In the genomic region with DNA sequence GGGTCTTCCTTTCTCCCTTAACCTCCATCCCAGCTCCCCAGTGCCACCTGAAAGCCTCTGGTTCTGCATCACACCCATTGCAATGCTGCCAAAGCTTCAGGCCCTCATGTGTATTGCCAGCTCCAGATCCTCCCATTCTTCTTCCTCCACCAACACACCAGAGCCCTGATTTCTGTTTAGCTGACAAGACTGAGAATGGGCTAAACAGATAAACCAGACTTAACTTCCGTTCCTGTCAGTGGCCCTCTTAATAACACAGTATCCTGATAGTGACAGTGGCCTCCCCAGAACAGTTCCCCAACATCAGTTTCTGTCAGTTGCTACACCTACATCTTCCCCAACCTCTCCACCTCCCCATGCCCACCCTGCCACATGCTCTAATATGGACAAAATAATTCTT, we compare ENCODE assay signal across 28 cellular contexts.
"Had no signal": no experiment of that assay in that cellular context is flagged by ENCODE, and none has a peak within 500 bp of the region (broad histone marks: within the 10 kb centered on the region; RNA-seq: fewer than 3 reads in every experiment).

No MANE protein-coding gene starts in this region.

- DNase-seq: activated CD4-positive, alpha-beta memory T cell treated with anti-CD3 and anti-CD28 coated beads for 36 hours; activated CD4-positive, alpha-beta T cell treated with anti-CD3 and anti-CD28 coated beads for 36 hours; activated CD4-positive, CD25-positive, alpha-beta regulatory T cell; activated CD4-positive, CD25-positive, alpha-beta regulatory T cell treated with anti-CD3 and anti-CD28 coated beads, Interleukin-2, amount 50 U/mL, for 72 hours; activated CD8-positive, alpha-beta memory T cell treated with anti-CD3 and anti-CD28 coated beads, Interleukin-2, amount 10 ng/mL, durations not matched to agents 7 days and 5 days; activated CD8-positive, alpha-beta memory T cell treated with anti-CD3 and anti-CD28 coated beads, Interleukin-2, amount 50 U/mL, for 4 hours; activated CD8-positive, alpha-beta T cell treated with anti-CD3 and anti-CD28 coated beads, Interleukin-2, amount 10 ng/mL, durations not matched to agents 7 days and 5 days; activated effector memory CD4-positive, alpha-beta T cell treated with anti-CD3 and anti-CD28 coated beads, Interleukin-2, amount 50 U/mL, for 16 hours; activated naive CD4-positive, alpha-beta T cell treated with anti-CD3 and anti-CD28 coated beads for 36 hours; activated naive CD8-positive, alpha-beta T cell treated with anti-CD3 and anti-CD28 coated beads for 36 hours; activated naive CD8-positive, alpha-beta T cell treated with anti-CD3 and anti-CD28 coated beads, Interleukin-2, amount 50 U/mL, for 24 hours; activated T-cell treated with anti-CD3 and anti-CD28 coated beads, Interleukin-2, amount 50 U/mL, for 1 hour; activated T-cell treated with anti-CD3 and anti-CD28 coated beads, Interleukin-2, amount 50 U/mL, for 48 hours; adrenal gland; amygdala; aorta; body of pancreas; caudate nucleus; cerebellar nuclear complex; colonic mucosa; effector CD8-positive, alpha-beta T cell; esophagus squamous epithelium; foreskin melanocyte; heart right ventricle; T-helper 1 cell; T-helper 17 cell; T1000 had no signal

- ATAC-seq: activated CD4-positive, alpha-beta T cell treated with anti-CD3 and anti-CD28 coated beads for 36 hours; activated CD8-positive, alpha-beta memory T cell treated with anti-CD3 and anti-CD28 coated beads, Interleukin-2, amount 10 ng/mL, durations not matched to agents 7 days and 5 days; activated CD8-positive, alpha-beta T cell treated with anti-CD3 and anti-CD28 coated beads, Interleukin-2, amount 10 ng/mL, durations not matched to agents 7 days and 5 days; activated naive CD8-positive, alpha-beta T cell treated with anti-CD3 and anti-CD28 coated beads, Interleukin-2, amount 50 U/mL, for 24 hours; body of pancreas; gastroesophageal sphincter; heart right ventricle; T-helper 17 cell had no signal
